In genomic region chr9:17863213-17863883, GRCh38 we compare ENCODE assay signal across 13 cellular contexts.
DNase-seq lines count a peak whose midpoint lies in the region; ATAC-seq, FAIRE-seq and TF ChIP-seq lines count a peak whose summit lies in the region.
"Had no signal": no experiment of that assay in that cellular context is flagged by ENCODE, and none has a peak within 500 bp of the region (broad histone marks: within the 10 kb centered on the region; RNA-seq: fewer than 3 reads in every experiment).

No MANE protein-coding gene starts in this region.

- intact Hi-C loops in natural killer cell (cut with micrococcal nuclease): no loop called here

- peak; percentile 3 for DNase-seq in GM18507 (ENCODE audit: extremely low spot score, insufficient read length, low read depth)
- no peak for DNase-seq in NCI-H2029 treated with DMSO at 0.1 percent for 48 hours (lab: John Stamatoyannopoulos, UW)
- no peak for DNase-seq in smooth muscle cell (lab: John Stamatoyannopoulos, UW; ENCODE audit: unreplicated experiment)
- no peak for DNase-seq in EL
- no peak for DNase-seq in natural killer cell
- DNase-seq: activated CD8-positive, alpha-beta memory T cell treated with anti-CD3 and anti-CD28 coated beads, Interleukin-2, amount 50 U/mL, for 4 hours; anterior cingulate cortex; BE2C; GF-D8 had no signal

- H3K36me3 ChIP-seq in smooth muscle cell (ENCODE audit: low read depth): no peaks in the 10 kb centered on the region
- H3K36me3 ChIP-seq: BE2C had no signal

- no peak overlapping the region for H3K27ac ChIP-seq in smooth muscle cell (ENCODE audit: low read depth)

- TF ChIP-seq CTCF in smooth muscle cell (IDR thresholded peaks at IDR 0.05; ENCODE audit: borderline replicate concordance, insufficient read depth, poor library complexity, severe bottlenecking): no peak
- no peak for TF ChIP-seq CTCF in natural killer cell (IDR thresholded peaks at IDR 0.05)

- no peak overlapping the region for H3K4me3 Mint-ChIP-seq in natural killer cell

- H3K27ac Mint-ChIP-seq in natural killer cell: no peak overlapping the region

- no peaks in the 10 kb centered on the region for H3K36me3 Mint-ChIP-seq in natural killer cell

- H4K20me1 ChIP-seq in smooth muscle cell (ENCODE audit: low read depth): no peaks in the 10 kb centered on the region

- FAIRE-seq in GM18507 (lab: Jason Lieb, UNC): peak; percentile 81
- FAIRE-seq: endometrium had no signal

- no peaks in the 10 kb centered on the region for H3F3A ChIP-seq in smooth muscle cell (ENCODE audit: low read depth)

- H3K9me3 Mint-ChIP-seq in natural killer cell: peaks cover 3 to 4% of the 10 kb centered on the region in 2 donors

- H3K79me2 ChIP-seq in smooth muscle cell (ENCODE audit: low read depth): no peaks in the 10 kb centered on the region

- no peaks in the 10 kb centered on the region for H3K9me3 ChIP-seq in smooth muscle cell (replicated peaks; ENCODE audit: low read depth)
- H3K9me3 ChIP-seq: BE2C had no signal

- no peak overlapping the region for H2AFZ ChIP-seq in smooth muscle cell (ENCODE audit: low read depth)

- peaks cover 5% of the 10 kb centered on the region for H3K27me3 ChIP-seq in smooth muscle cell (ENCODE audit: low read depth)
- H3K27me3 ChIP-seq: BE2C had no signal

- H3K4me3 ChIP-seq in smooth muscle cell: no peak overlapping the region

- no peaks in the 10 kb centered on the region for H3K4me1 Mint-ChIP-seq in natural killer cell

- no peak overlapping the region for H3K9ac ChIP-seq in smooth muscle cell (ENCODE audit: low read depth)

- 76% methylated on average over 4 of the region's 4 CpGs for WGBS in smooth muscle cell (ENCODE audit: low lambda C conversion rate)

- ATAC-seq in GM21360 (IDR thresholded peaks at IDR 0.05; ENCODE audit: unreplicated experiment) (peak; percentile 92), HG02970 (IDR thresholded peaks at IDR 0.05; ENCODE audit: low FRiP score, unreplicated experiment) (peak; percentile 76), HG03575 (IDR thresholded peaks at IDR 0.05; ENCODE audit: extremely low read depth, insufficient number of reproducible peaks, low FRiP score, unreplicated experiment) (peak; percentile 67), natural killer cell (no peak)

- no peaks in the 10 kb centered on the region for H3K27me3 Mint-ChIP-seq in natural killer cell (ENCODE audit: low read depth in 2 of 2)

- H3K4me1 ChIP-seq in smooth muscle cell (ENCODE audit: low read depth): no peaks in the 10 kb centered on the region
- H3K4me1 ChIP-seq: BE2C had no signal

- no peak overlapping the region for H3K4me2 ChIP-seq in smooth muscle cell

Comparison
In these comparisons a context has a peak if more than half of its experiments do, and no peak if none do; other contexts are left out.
1. ATAC-seq: peak in GM21360 (single experiment), HG02970 (single experiment) and HG03575 (single experiment); none in natural killer cell (0 of 3).